ENCODE assay signal across 1 cellular context in genomic region chr14:34043627-34044372, GRCh38.
TF ChIP-seq lines count a peak whose summit lies in the region.

No MANE protein-coding gene starts in this region.

TF ChIP-seq in HCT116, 20 proteins besides CTCF, POLR2A, EP300 and RAD21 (continued from another document):
- 0 out of 2 replicates have a peak, but pooled peaks have one; percentile 28 for TF ChIP-seq ELF1 (IDR thresholded peaks at IDR 0.05; ENCODE audit: borderline replicate concordance, low read depth)
- TF ChIP-seq YY1 (IDR thresholded peaks at IDR 0.05; ENCODE audit: extremely low read depth, insufficient replicate concordance, low read depth, low read length): peak; percentile 69
- TF ChIP-seq ZBTB33 (IDR thresholded peaks at IDR 0.05; ENCODE audit: extremely low read depth, insufficient replicate concordance, low read length): no peak
- no peak for TF ChIP-seq TCF7L2 (IDR thresholded peaks at IDR 0.05; ENCODE audit: borderline replicate concordance, extremely low read depth, insufficient read depth, insufficient read length)
- TF ChIP-seq FOSL1 (IDR thresholded peaks at IDR 0.05; ENCODE audit: low read depth): peak; percentile 82
- TF ChIP-seq ATF3 (IDR thresholded peaks at IDR 0.05): no peak
